ENCODE assay signal across 8 cellular contexts in genomic region chr1:197775282-197776262, GRCh38. TPM values are rescaled to one million over a fixed set of nuclear protein-coding genes. Genes with fewer than 3 reads are reported as not detected.
DNase-seq lines count a peak whose midpoint lies in the region; ATAC-seq and TF ChIP-seq lines count a peak whose summit lies in the region.

Gene DENND1B (minus strand): TSS chr1:197775480. CDS start chr1:197775155, 325 bp downstream.

- H3K36me3 ChIP-seq in MM.1S (replicated peaks; ENCODE audit: insufficient read depth, low read length) (no peaks in the 10 kb centered on the region), gastrocnemius medialis (no peaks in the 10 kb centered on the region)

- no peaks in the 10 kb centered on the region for H3K9me3 ChIP-seq in MM.1S (replicated peaks; ENCODE audit: insufficient read depth, low read length)
- no peaks in the 10 kb centered on the region for H3K9me3 ChIP-seq in gastrocnemius medialis

- peak; percentile 58 to 68 for ATAC-seq in gastrocnemius medialis

- no peaks in the 10 kb centered on the region for H3K9me2 ChIP-seq in MM.1S (replicated peaks; ENCODE audit: insufficient read depth, low read length)

- peak within 1 kb of the TSS; percentile 70 for H3K9ac ChIP-seq in MM.1S (ENCODE audit: low read length)

- H3F3A ChIP-seq in MM.1S (ENCODE audit: insufficient read depth, low read length), result peaks cover 78% of the 10 kb centered on the region

- H3K27ac ChIP-seq in MM.1S (ENCODE audit: low read length), result peak within 1 kb of the TSS; percentile 90
- peak within 1 kb of the TSS; percentile 79 for H3K27ac ChIP-seq in angular gyrus (ENCODE audit: low read depth, low read length)
- peak within 1 kb of the TSS; percentile 76 to 90 (median 80) for H3K27ac ChIP-seq in gastrocnemius medialis

- H3K79me2 ChIP-seq in MM.1S (ENCODE audit: low read length), result peaks cover 40% of the 10 kb centered on the region

- H3K4me3 ChIP-seq in GM08714 (ENCODE audit: low read length), result peak within 1 kb of the TSS; percentile 57
- peak within 1 kb of the TSS; percentile 67 for H3K4me3 ChIP-seq in MM.1S (ENCODE audit: low read length)
- peak within 1 kb of the TSS; percentile 63 to 84 (median 70) for H3K4me3 ChIP-seq in gastrocnemius medialis

- no peaks in the 10 kb centered on the region for H4K20me1 ChIP-seq in MM.1S (ENCODE audit: insufficient read depth, low read length)

- TF ChIP-seq CTCF in MM.1S (IDR thresholded peaks at IDR 0.05; ENCODE audit: low read length), result peak; percentile 28
- peak in 2 of 5 experiments; percentile 11 to 28 for TF ChIP-seq CTCF in gastrocnemius medialis (IDR thresholded peaks at IDR 0.05 in 4 of 5, conservative IDR thresholded peaks at IDR 0.05 in 1 of 5)

- H2AFZ ChIP-seq in MM.1S (ENCODE audit: low read length), result peak within 1 kb of the TSS; percentile 51

- DNase-seq in HCEC 1CT, result peak; percentile 51
- DNase-seq in MM.1S, result peak; percentile 96
- peak; percentile 61 for DNase-seq in iPS DF 19.7 (ENCODE audit: low read depth, low spot score)
- peak; percentile 34 to 57 for DNase-seq in gastrocnemius medialis
- DNase-seq in NCI-H524 treated with DMSO at 0.1 percent for 48 hours (lab: John Stamatoyannopoulos, UW), result no peak

- H3K4me2 ChIP-seq in MM.1S (ENCODE audit: low read depth, low read length), result peak within 1 kb of the TSS; percentile 84

- H3K27me3 ChIP-seq in MM.1S (replicated peaks; ENCODE audit: insufficient read depth, low read length) (no peaks in the 10 kb centered on the region), gastrocnemius medialis (no peaks in the 10 kb centered on the region)

- no peak for TF ChIP-seq POLR2A in gastrocnemius medialis (IDR thresholded peaks at IDR 0.05)

- in situ Hi-C loops in gastrocnemius medialis (cut with MboI; ENCODE audit: low sequenced_read_pairs in 4 of 4), result no loop called here

- intact Hi-C loops in T-helper 2 cell treated with Interferon-gamma antibody and Interleukin-4, amounts not matched to agents 100 ng/mL and 5 ng/mL, for 36 hours (cut with micrococcal nuclease), result loop anchor here (1.0 to 10.0 kb wide), 9 partner anchors 14 to 869 kb away; partner anchors contain the start of genes ASPM, C1orf53 and NEK7
- intact Hi-C loops in gastrocnemius medialis (cut with DNase I; ENCODE audit: low total_unique reads), result loop anchor here (10.0 kb wide), 1 partner anchor 379 kb away; the partner anchor contains the start of gene NEK7

- peaks cover 47% of the 10 kb centered on the region for H3K4me1 ChIP-seq in MM.1S (ENCODE audit: low read length)
- H3K4me1 ChIP-seq in gastrocnemius medialis, result peaks cover 26 to 35% of the 10 kb centered on the region in 2 donors

RNA-seq across cellular contexts. Expression of gene DENND1B, which starts in this region (rescaled TPM):
- total RNA-seq in T-helper 2 cell treated with Interferon-gamma antibody and Interleukin-4, amounts not matched to agents 100 ng/mL and 5 ng/mL, for 36 hours, result 55.4 and 55.9 TPM in 2 replicates
- 10 to 100 TPM in 2 of 4 donors, 1 to 10 TPM in 2; 3.3 to 21.7 (median 8.9) TPM for total RNA-seq in gastrocnemius medialis
